ENCODE assay signal across 1 cellular context in genomic region chr9:76756273-76756650, GRCh38.
TF ChIP-seq lines count a peak whose summit lies in the region.

No MANE protein-coding gene starts in this region.

TF ChIP-seq in GM23338, 12 proteins besides CTCF, POLR2A, EP300 and RAD21 (continued from another document):
- TF ChIP-seq JUNB (IDR thresholded peaks at IDR 0.05; ENCODE audit: unreplicated experiment): no peak
- TF ChIP-seq POLR2AphosphoS5 (IDR thresholded peaks at IDR 0.05; ENCODE audit: low read depth): no peak
- no peak for TF ChIP-seq ZNF114 (CRISPR knock-in tag; IDR thresholded peaks at IDR 0.05)
- TF ChIP-seq STAT1 (IDR thresholded peaks at IDR 0.05; ENCODE audit: unreplicated experiment): no peak
